ENCODE assay signal across 20 cellular contexts in genomic region chr5:154795235-154795596, GRCh38. TPM values are rescaled to one million over a fixed set of nuclear protein-coding genes. Genes with fewer than 3 reads are reported as not detected.
DNase-seq lines count a peak whose midpoint lies in the region; ATAC-seq and TF ChIP-seq lines count a peak whose summit lies in the region.
"Had no signal": no experiment of that assay in that cellular context is flagged by ENCODE, and none has a peak within 500 bp of the region (broad histone marks: within the 10 kb centered on the region; RNA-seq: fewer than 3 reads in every experiment).

No MANE protein-coding gene starts in this region.

- CTCF ChIA-PET in IMR-90 (lab: Yijun Ruan, JAX), result no interaction called here

- peak overlapping the region; percentile 56; the same call in 1 of the 2 replicates for H3K27ac ChIP-seq in IMR-90 (ENCODE audit: insufficient read depth, low read length)
- H3K27ac ChIP-seq: SJCRH30, VCaP had no signal

- peak overlapping the region; percentile 15; the same call in 1 of the 2 replicates for H3K23ac ChIP-seq in IMR-90 (ENCODE audit: low read depth, low read length)

- H3K36me3 ChIP-seq in IMR-90 (ENCODE audit: control insufficient read depth, insufficient read depth, low read length), result peaks cover 37% of the 10 kb centered on the region

- TF ChIP-seq CTCF in CD14-positive monocyte (IDR thresholded peaks at IDR 0.05), result no peak
- TF ChIP-seq CTCF in IMR-90 (conservative IDR thresholded peaks at IDR 0.05; ENCODE audit: low read depth, low read length), result no peak
- TF ChIP-seq CTCF in fibroblast of the aortic adventitia (IDR thresholded peaks at IDR 0.05; ENCODE audit: insufficient read depth, low read length), result no peak
- no peak for TF ChIP-seq CTCF in omental fat pad (IDR thresholded peaks at IDR 0.05)

- no peaks in the 10 kb centered on the region for H3K9me3 Mint-ChIP-seq in CD14-positive monocyte
- H3K9me3 Mint-ChIP-seq: activated CD4-positive, alpha-beta memory T cell treated with anti-CD3 and anti-CD28 coated beads for 36 hours; activated naive CD4-positive, alpha-beta T cell treated with anti-CD3 and anti-CD28 coated beads, Interleukin-2, amount 10 ng/mL, durations not matched to agents 7 days and 5 days; dendritic cell treated with granulocyte-macrophage colony-stimulating factor and Interleukin-4, amounts not matched to agents 40 ng/mL and 50 ng/mL, for 4 days; stimulated activated effector memory CD8-positive, alpha-beta T cell treated with anti-CD3 and anti-CD28 coated beads, Interleukin-12 subunit alpha, Interleukin-12 subunit beta, amount 100 ng/mL, for 72 hours had no signal

- TF ChIP-seq POLR2A in IMR-90 (IDR thresholded peaks at IDR 0.05; ENCODE audit: low read depth, low read length), result no peak

- H3K9me3 ChIP-seq in IMR-90 (ENCODE audit: control insufficient read depth, insufficient read depth, low read length), result no peaks in the 10 kb centered on the region
- H3K9me3 ChIP-seq: SJCRH30, thyroid gland had no signal

- no peak for TF ChIP-seq RAD21 in IMR-90 (IDR thresholded peaks at IDR 0.05; ENCODE audit: low read length)

- peak overlapping the region; percentile 39 for H2BK5ac ChIP-seq in IMR-90 (ENCODE audit: low read depth, low read length, poor library complexity, severe bottlenecking)

- H3K4ac ChIP-seq in IMR-90 (ENCODE audit: low read depth, low read length), result peak overlapping the region; percentile 66

- no peak overlapping the region for H2BK120ac ChIP-seq in IMR-90 (ENCODE audit: low read depth, low read length)

- ATAC-seq in IMR-90 (ENCODE audit: low read depth) (no peak), omental fat pad (ENCODE audit: low FRiP score) (peak; percentile 43), HG03442 (IDR thresholded peaks at IDR 0.05; ENCODE audit: unreplicated experiment) (no peak), HG03095 (IDR thresholded peaks at IDR 0.05; ENCODE audit: unreplicated experiment) (no peak), HG02981 (IDR thresholded peaks at IDR 0.05; ENCODE audit: unreplicated experiment) (no peak)
- ATAC-seq: PC-3; stimulated activated effector memory CD8-positive, alpha-beta T cell treated with anti-CD3 and anti-CD28 coated beads, Interleukin-12 subunit alpha, Interleukin-12 subunit beta, amount 100 ng/mL, for 72 hours had no signal

- intact Hi-C loops in CD14-positive monocyte (cut with micrococcal nuclease), result no loop called here
- intact Hi-C loops in IMR-90 (cut with micrococcal nuclease), result loop anchor here (2.0 kb wide), 2 partner anchors 38 to 62 kb away; no protein-coding TSS in a partner anchor

- peaks cover 22% of the 10 kb centered on the region for H3K4me1 ChIP-seq in IMR-90 (ENCODE audit: control insufficient read depth, insufficient read depth, low read length)
- H3K4me1 ChIP-seq: SJCRH30 had no signal

- H2AK5ac ChIP-seq in IMR-90 (ENCODE audit: low read depth, low read length), result peak overlapping the region; percentile 71; the same call in 1 of the 2 replicates

- H3K27ac Mint-ChIP-seq in CD14-positive monocyte, result peak overlapping the region in 4 of 7 donors; percentile 17 to 77 (median 57)
- H3K27ac Mint-ChIP-seq: activated CD4-positive, alpha-beta memory T cell treated with anti-CD3 and anti-CD28 coated beads for 36 hours; activated naive CD4-positive, alpha-beta T cell treated with anti-CD3 and anti-CD28 coated beads, Interleukin-2, amount 10 ng/mL, durations not matched to agents 7 days and 5 days; dendritic cell treated with granulocyte-macrophage colony-stimulating factor and Interleukin-4, amounts not matched to agents 40 ng/mL and 50 ng/mL, for 4 days; stimulated activated effector memory CD8-positive, alpha-beta T cell treated with anti-CD3 and anti-CD28 coated beads, Interleukin-12 subunit alpha, Interleukin-12 subunit beta, amount 100 ng/mL, for 72 hours had no signal

- H2AFZ ChIP-seq in IMR-90 (replicated peaks; ENCODE audit: low read length, poor library complexity), result no peak overlapping the region

- H3K9ac ChIP-seq in IMR-90 (ENCODE audit: low read depth, low read length), result no peak overlapping the region

- H3K4me3 Mint-ChIP-seq in CD14-positive monocyte, result no peak overlapping the region
- H3K4me3 Mint-ChIP-seq: activated CD4-positive, alpha-beta memory T cell treated with anti-CD3 and anti-CD28 coated beads for 36 hours; activated naive CD4-positive, alpha-beta T cell treated with anti-CD3 and anti-CD28 coated beads, Interleukin-2, amount 10 ng/mL, durations not matched to agents 7 days and 5 days; dendritic cell treated with granulocyte-macrophage colony-stimulating factor and Interleukin-4, amounts not matched to agents 40 ng/mL and 50 ng/mL, for 4 days; stimulated activated effector memory CD8-positive, alpha-beta T cell treated with anti-CD3 and anti-CD28 coated beads, Interleukin-12 subunit alpha, Interleukin-12 subunit beta, amount 100 ng/mL, for 72 hours had no signal

- no peak overlapping the region for H4K91ac ChIP-seq in IMR-90 (ENCODE audit: insufficient read depth, low read depth, low read length)

- BruUV-seq in IMR-90 (replicated peaks; lab: Mats Ljungman, UMichigan), result no TSS peak

- DNase-seq in CD14-positive monocyte (ENCODE audit: low spot score) (no peak), IMR-90 (peak; percentile 17), fibroblast of the aortic adventitia (ENCODE audit: low read depth) (peak; percentile 53), omental fat pad (ENCODE audit: low spot score) (no peak), middle frontal gyrus (ENCODE audit: extremely low spot score, low spot score) (no peak)
- DNase-seq: activated CD4-positive, alpha-beta memory T cell treated with anti-CD3 and anti-CD28 coated beads for 36 hours; activated naive CD4-positive, alpha-beta T cell treated with anti-CD3 and anti-CD28 coated beads, Interleukin-2, amount 10 ng/mL, durations not matched to agents 7 days and 5 days; NCI-H1436 treated with DMSO at 0.1 percent for 48 hours; NCI-H774; PC-3; right cardiac atrium; SJCRH30; thyroid gland had no signal

- H3K4me2 ChIP-seq in IMR-90 (ENCODE audit: low read depth, low read length), result peak overlapping the region; percentile 53; the same call in 1 of the 2 replicates

- no peaks in the 10 kb centered on the region for H3K4me1 Mint-ChIP-seq in CD14-positive monocyte

- peaks cover 33 to 75% of the 10 kb centered on the region in 2 experiments for H3K79me1 ChIP-seq in IMR-90 (ENCODE audit: low read depth in 1 of 2, low read length in 2 of 2)

- H2AK9ac ChIP-seq in IMR-90 (replicated peaks; ENCODE audit: low read depth, low read length, poor library complexity), result no peak overlapping the region

- in situ Hi-C loops in IMR-90 (cut with MboI; ENCODE audit: low sequenced_read_pairs), result no loop called here

- peak overlapping the region; percentile 64; the same call in 1 of the 2 replicates for H3K18ac ChIP-seq in IMR-90 (ENCODE audit: low read depth, low read length)

- POLR2A ChIA-PET in IMR-90 (lab: Charles Lee; ENCODE audit: unreplicated experiment), result no interaction called here

- no peaks in the 10 kb centered on the region for H3K27me3 ChIP-seq in IMR-90 (ENCODE audit: control insufficient read depth, insufficient read depth, low read length)
- H3K27me3 ChIP-seq: SJCRH30, thyroid gland had no signal

- peaks cover 82 to 90% of the 10 kb centered on the region in 2 donors for H3K36me3 Mint-ChIP-seq in CD14-positive monocyte

- H3K9me1 ChIP-seq in IMR-90 (ENCODE audit: insufficient read depth, low read length), result peaks cover 39% of the 10 kb centered on the region

- H3K14ac ChIP-seq in IMR-90 (replicated peaks; ENCODE audit: low read depth, low read length), result 0 out of 2 replicates have a peak overlapping the region, but pooled peaks have one; percentile 34

- H3K4me3 ChIP-seq in IMR-90 (ENCODE audit: insufficient read depth, low read depth, low read length), result no peak overlapping the region
- no peak overlapping the region for H3K4me3 ChIP-seq in fibroblast of the aortic adventitia (ENCODE audit: low read depth, low read length)
- H3K4me3 ChIP-seq: SJCRH30, thyroid gland had no signal

- H3K56ac ChIP-seq in IMR-90 (ENCODE audit: extremely low read depth, insufficient read depth, low read length), result no peak overlapping the region

- peaks cover 55% of the 10 kb centered on the region for H4K20me1 ChIP-seq in IMR-90 (ENCODE audit: insufficient read depth, low read length)

- no peak overlapping the region for H4K8ac ChIP-seq in IMR-90 (ENCODE audit: low read depth in 2 of 2, low read length in 2 of 2)

- H4K5ac ChIP-seq in IMR-90 (ENCODE audit: low read depth, low read length), result no peak overlapping the region

- no peak overlapping the region for H2BK15ac ChIP-seq in IMR-90 (ENCODE audit: low read depth, low read length)

- WGBS in IMR-90 (ENCODE audit: extremely low coverage in 2 of 2, insufficient read length in 1 of 2), 2 experiments, result no CpG with 5 or more reads among the region's 3 CpGs

- peaks cover 0 to 1% (median 0%) of the 10 kb centered on the region in 3 donors for H3K27me3 Mint-ChIP-seq in CD14-positive monocyte (ENCODE audit: low read depth in 3 of 3)
- H3K27me3 Mint-ChIP-seq: activated CD4-positive, alpha-beta memory T cell treated with anti-CD3 and anti-CD28 coated beads for 36 hours; activated naive CD4-positive, alpha-beta T cell treated with anti-CD3 and anti-CD28 coated beads, Interleukin-2, amount 10 ng/mL, durations not matched to agents 7 days and 5 days; dendritic cell treated with granulocyte-macrophage colony-stimulating factor and Interleukin-4, amounts not matched to agents 40 ng/mL and 50 ng/mL, for 4 days had no signal

- dilution Hi-C loops in IMR-90 (cut with HindIII; ENCODE audit: low sequenced_read_pairs, unreplicated experiment), result no loop called here

- H2BK20ac ChIP-seq in IMR-90 (ENCODE audit: low read depth, low read length), result no peak overlapping the region

TF ChIP-seq in IMR-90, 13 proteins besides CTCF, POLR2A, EP300 and RAD21 (continues in another document):
- TF ChIP-seq MAZ (IDR thresholded peaks at IDR 0.05; ENCODE audit: borderline replicate concordance, low read depth, low read length) (no peak), CHD1 (IDR thresholded peaks at IDR 0.05; ENCODE audit: low read depth, low read length) (no peak), RFX5 (IDR thresholded peaks at IDR 0.05; ENCODE audit: low read depth, low read length) (no peak), MAFK (IDR thresholded peaks at IDR 0.05; ENCODE audit: low read depth, low read length) (no peak)

RNA-seq across cellular contexts. Expression of gene LARP1, which starts 40.0 kb away (rescaled TPM):
- polyA plus RNA-seq in CD14-positive monocyte, result 1 to 10 TPM; 4.7 to 5.8 TPM
- 41.9 and 47.3 TPM in 2 replicates for total RNA-seq in IMR-90 (2012; rRNA removed)
- 70.3 and 77.4 TPM in 2 replicates for polyA plus RNA-seq in IMR-90 (2012; rRNA removed)
- polyA plus RNA-seq in IMR-90 (2012; cell fraction: cytosol; rRNA removed), result 55.0 and 59.6 TPM in 2 replicates
- polyA plus RNA-seq in IMR-90 (2012; cell fraction: nucleus; rRNA removed; ENCODE audit: low replicate concordance), result 78.4 and 111 TPM in 2 replicates
- 66.8 and 114 TPM in 2 replicates for total RNA-seq in fibroblast of the aortic adventitia (ENCODE audit: low replicate concordance)
- 100 to 1,000 TPM in 2 of 4 donors, 10 to 100 TPM in 2; 80.5 to 155 (median 106) TPM for total RNA-seq in omental fat pad

RNA-seq across cellular contexts. Expression of gene FAXDC2, which starts 55.2 kb away (rescaled TPM):
- polyA plus RNA-seq in CD14-positive monocyte (under 1 TPM; 0.30 to 0.60 TPM), IMR-90 (2012; rRNA removed) (8.1 and 8.9 TPM in 2 replicates)
- total RNA-seq in IMR-90 (2012; rRNA removed) (4.2 and 4.3 TPM in 2 replicates), fibroblast of the aortic adventitia (ENCODE audit: low replicate concordance) (9.8 and 17.4 TPM in 2 replicates), omental fat pad (10 to 100 TPM; 17.4 to 57.2 (median 33.7) TPM)
- polyA plus RNA-seq in IMR-90 (2012; cell fraction: cytosol; rRNA removed), result 3.1 and 6.5 TPM in 2 replicates
- polyA plus RNA-seq in IMR-90 (2012; cell fraction: nucleus; rRNA removed; ENCODE audit: low replicate concordance), result 7.3 and 16.5 TPM in 2 replicates
- total RNA-seq: activated CD4-positive, alpha-beta memory T cell treated with anti-CD3 and anti-CD28 coated beads for 36 hours; PC-3; T-helper 1 cell treated with Interleukin-12 subunit alpha and Interleukin-12 subunit beta and Interleukin-4 antibody, amounts not matched to agents 30 ng/mL and 1 ng/mL, for 36 hours had no signal

Comparison
In these comparisons a context has a peak if more than half of its experiments do, and no peak if none do; other contexts are left out.
1. DNase-seq: peak in IMR-90 (single experiment) and fibroblast of the aortic adventitia (single experiment); none in CD14-positive monocyte (single experiment), omental fat pad (single experiment) and middle frontal gyrus (single experiment).